Comparison of ENCODE assay signal across 8 cellular contexts in genomic region chr6:19812512-19813119, GRCh38. TPM values are rescaled to one million over a fixed set of nuclear protein-coding genes. Genes with fewer than 3 reads are reported as not detected.
DNase-seq lines count a peak whose midpoint lies in the region; ATAC-seq and TF ChIP-seq lines count a peak whose summit lies in the region.

No MANE protein-coding gene starts in this region.

- ATAC-seq in stimulated activated effector memory CD8-positive, alpha-beta T cell treated with anti-CD3 and anti-CD28 coated beads, Interleukin-12 subunit alpha, Interleukin-12 subunit beta, amount 100 ng/mL, for 72 hours = no peak
- ATAC-seq in stimulated activated naive CD8-positive, alpha-beta T cell treated with anti-CD3 and anti-CD28 coated beads, Interleukin-15, Interleukin-2, amounts not matched to agents 100 U/mL and 50 U/mL, for 24 hours = no peak
- ATAC-seq in HG03460 (IDR thresholded peaks at IDR 0.05; ENCODE audit: unreplicated experiment) = no peak

- H3K4me3 ChIP-seq in GM23248 (no peak overlapping the region), left ventricle myocardium inferior (no peak overlapping the region), tibial nerve (no peak overlapping the region)

- WGBS in GM23248 (ENCODE audit: low coverage in 1 of 2, low lambda C conversion rate in 2 of 2, missing lambda C conversion rate in 2 of 2), 2 experiments = 66 to 69% methylated on average over 6 of the region's 6 CpGs
- WGBS in tibial nerve, 2 donors = 59 to 60% methylated on average over 6 of the region's 6 CpGs

- TF ChIP-seq POLR2A in tibial nerve (IDR thresholded peaks at IDR 0.05) = no peak

- H3K9me3 ChIP-seq in GM23248 (ENCODE audit: low read depth) (no peaks in the 10 kb centered on the region), left ventricle myocardium inferior (replicated peaks) (peaks cover 13% of the 10 kb centered on the region), tibial nerve (peaks cover 0 to 6% (median 0%) of the 10 kb centered on the region in 4 donors)

- peaks cover 3% of the 10 kb centered on the region for H3K9me3 Mint-ChIP-seq in stimulated activated effector memory CD8-positive, alpha-beta T cell treated with anti-CD3 and anti-CD28 coated beads, Interleukin-12 subunit alpha, Interleukin-12 subunit beta, amount 100 ng/mL, for 72 hours

- no peaks in the 10 kb centered on the region for H3F3A ChIP-seq in GM23248 (ENCODE audit: insufficient read depth)

- H3K9me2 ChIP-seq in GM23248 (ENCODE audit: insufficient read depth) = no peaks in the 10 kb centered on the region

- intact Hi-C loops in left ventricle myocardium inferior (cut with micrococcal nuclease) = no loop called here

- H3K27ac ChIP-seq in GM23248 (no peak overlapping the region), left ventricle myocardium inferior (replicated peaks) (no peak overlapping the region), tibial nerve (no peak overlapping the region)

- in situ Hi-C loops in GM23248 (cut with MboI) (no loop called here), SK-MEL-5 (cut with HindIII; ENCODE audit: low pct_unique_long_range_greater_than_20kb, low sequenced_read_pairs) (no loop called here)

- no peaks in the 10 kb centered on the region for H3K79me2 ChIP-seq in GM23248 (ENCODE audit: insufficient read depth)

- H3K36me3 Mint-ChIP-seq in stimulated activated effector memory CD8-positive, alpha-beta T cell treated with anti-CD3 and anti-CD28 coated beads, Interleukin-12 subunit alpha, Interleukin-12 subunit beta, amount 100 ng/mL, for 72 hours = no peaks in the 10 kb centered on the region

- no peaks in the 10 kb centered on the region for H4K20me1 ChIP-seq in GM23248 (ENCODE audit: insufficient read depth)

- peak; percentile 57 for DNase-seq in AG08395 (ENCODE audit: low spot score)
- peak; percentile 67 for DNase-seq in GM23248
- peak; percentile 74 for DNase-seq in SK-MEL-5 (ENCODE audit: low read depth, low spot score)
- DNase-seq in left ventricle myocardium inferior = no peak
- no peak for DNase-seq in tibial nerve (ENCODE audit: low spot score in 2 of 2)
- DNase-seq in stimulated activated effector memory CD8-positive, alpha-beta T cell treated with anti-CD3 and anti-CD28 coated beads, Interleukin-12 subunit alpha, Interleukin-12 subunit beta, amount 100 ng/mL, for 72 hours (ENCODE audit: low spot score in 2 of 2) = no peak
- no peak for DNase-seq in stimulated activated naive CD8-positive, alpha-beta T cell treated with anti-CD3 and anti-CD28 coated beads, Interleukin-15, Interleukin-2, amounts not matched to agents 100 U/mL and 50 U/mL, for 24 hours

- H3K9ac ChIP-seq in GM23248 = no peak overlapping the region

- TF ChIP-seq CTCF in left ventricle myocardium inferior (IDR thresholded peaks at IDR 0.05; ENCODE audit: borderline replicate concordance) = peak; percentile 70
- peak; percentile 44 to 64 (median 59) for TF ChIP-seq CTCF in tibial nerve (IDR thresholded peaks at IDR 0.05)

- H3K4me3 Mint-ChIP-seq in stimulated activated effector memory CD8-positive, alpha-beta T cell treated with anti-CD3 and anti-CD28 coated beads, Interleukin-12 subunit alpha, Interleukin-12 subunit beta, amount 100 ng/mL, for 72 hours = no peak overlapping the region

- no peak for TF ChIP-seq EP300 in tibial nerve (IDR thresholded peaks at IDR 0.05)

- H3K27me3 ChIP-seq in GM23248 (replicated peaks; ENCODE audit: insufficient read depth) (no peaks in the 10 kb centered on the region), left ventricle myocardium inferior (ENCODE audit: low read depth) (peaks cover 6% of the 10 kb centered on the region), tibial nerve (no peaks in the 10 kb centered on the region)

- H3K36me3 ChIP-seq in GM23248 (ENCODE audit: low read depth) (no peaks in the 10 kb centered on the region), left ventricle myocardium inferior (no peaks in the 10 kb centered on the region), tibial nerve (no peaks in the 10 kb centered on the region)

- no peak overlapping the region for H3K27ac Mint-ChIP-seq in stimulated activated effector memory CD8-positive, alpha-beta T cell treated with anti-CD3 and anti-CD28 coated beads, Interleukin-12 subunit alpha, Interleukin-12 subunit beta, amount 100 ng/mL, for 72 hours

- no peaks in the 10 kb centered on the region for H3K4me1 ChIP-seq in GM23248 (ENCODE audit: insufficient read depth)
- H3K4me1 ChIP-seq in left ventricle myocardium inferior = no peaks in the 10 kb centered on the region
- no peaks in the 10 kb centered on the region for H3K4me1 ChIP-seq in tibial nerve

- H3K4me2 ChIP-seq in GM23248 (ENCODE audit: unreplicated experiment) = no peak overlapping the region

- no peaks in the 10 kb centered on the region for H3K4me1 Mint-ChIP-seq in stimulated activated effector memory CD8-positive, alpha-beta T cell treated with anti-CD3 and anti-CD28 coated beads, Interleukin-12 subunit alpha, Interleukin-12 subunit beta, amount 100 ng/mL, for 72 hours

- no peak overlapping the region for H2AFZ ChIP-seq in GM23248

RNA-seq across cellular contexts. Expression of gene ID4, which starts 24.6 kb away (rescaled TPM):
- total RNA-seq in GM23248 (2014; rRNA removed; shearing (Covaris generic)) = 34.0 and 41.0 TPM in 2 replicates
- 29.1 and 35.7 TPM in 2 replicates for polyA plus RNA-seq in GM23248 (2016; fragmentation: Nextera tagmentation; extraction: Ambion mirVana)
- 30.9 and 31.9 TPM in 2 replicates for total RNA-seq in SK-MEL-5 (2014; rRNA removed; shearing (Covaris generic))
- polyA plus RNA-seq in SK-MEL-5 (2015; cell fraction: cytosol; rRNA removed) = 22.4 and 27.1 TPM in 2 replicates
- 33.1 and 38.2 TPM in 2 replicates for polyA plus RNA-seq in SK-MEL-5 (2015; cell fraction: nucleus; rRNA removed)
- 3.0 TPM for total RNA-seq in left ventricle myocardium inferior
- 10 to 100 TPM; 27.0 to 69.0 (median 33.3) TPM for total RNA-seq in tibial nerve

Comparison
In these comparisons a context has a peak if more than half of its experiments do, and no peak if none do; other contexts are left out.
1. DNase-seq: peak in AG08395 (single experiment), GM23248 (single experiment) and SK-MEL-5 (single experiment); none in left ventricle myocardium inferior (single experiment), tibial nerve (0 of 2), stimulated activated effector memory CD8-positive, alpha-beta T cell treated with anti-CD3 and anti-CD28 coated beads, Interleukin-12 subunit alpha, Interleukin-12 subunit beta, amount 100 ng/mL, for 72 hours (0 of 2) and stimulated activated naive CD8-positive, alpha-beta T cell treated with anti-CD3 and anti-CD28 coated beads, Interleukin-15, Interleukin-2, amounts not matched to agents 100 U/mL and 50 U/mL, for 24 hours (single experiment).